In genomic region chr17:81365601-81366585, GRCh38 we compare ENCODE assay signal across 8 cellular contexts. TPM values are rescaled to one million over a fixed set of nuclear protein-coding genes. Genes with fewer than 3 reads are reported as not detected.
DNase-seq lines count a peak whose midpoint lies in the region; ATAC-seq, FAIRE-seq and TF ChIP-seq lines count a peak whose summit lies in the region.

No MANE protein-coding gene starts in this region.

- peaks cover 17% of the 10 kb centered on the region for H3K4me1 ChIP-seq in IMR-90 (ENCODE audit: control insufficient read depth, insufficient read depth, low read length)
- H3K4me1 ChIP-seq in heart left ventricle: peaks cover 0 to 20% (median 12%) of the 10 kb centered on the region in 12 donors
- peaks cover 3 to 5% of the 10 kb centered on the region in 2 donors for H3K4me1 ChIP-seq in small intestine (ENCODE audit: control insufficient read depth in 2 of 2, insufficient read depth in 1 of 2, low read depth in 1 of 2, low read length in 1 of 2)

- FAIRE-seq in small intestine (lab: Jason Lieb, UNC): no peak

- H3K4me3 Mint-ChIP-seq in activated B cell treated with CpG ODN at 0.5 μM for 24 hours: peak overlapping the region; percentile 51

- TF ChIP-seq CTCF in IMR-90 (conservative IDR thresholded peaks at IDR 0.05; ENCODE audit: low read depth, low read length) (no peak), activated B cell treated with CpG ODN at 0.5 μM for 24 hours (IDR thresholded peaks at IDR 0.05) (no peak), heart left ventricle (IDR thresholded peaks at IDR 0.05) (no peak)

- peak overlapping the region in 1 of 2 experiments; percentile 66; a peak in 1 of 4 replicates for H4K8ac ChIP-seq in IMR-90 (ENCODE audit: low read depth in 2 of 2, low read length in 2 of 2)

- peak overlapping the region; percentile 82 for H2AK9ac ChIP-seq in IMR-90 (replicated peaks; ENCODE audit: low read depth, low read length, poor library complexity)

- peaks cover 42% of the 10 kb centered on the region for H3K27me3 Mint-ChIP-seq in activated B cell treated with CpG ODN at 0.5 μM for 24 hours

- TF ChIP-seq POLR2A in IMR-90 (IDR thresholded peaks at IDR 0.05; ENCODE audit: low read depth, low read length) (0 out of 2 replicates have a peak, but pooled peaks have one; percentile 5), heart left ventricle (IDR thresholded peaks at IDR 0.05) (no peak)

- peaks cover 17% of the 10 kb centered on the region for H3K4me1 Mint-ChIP-seq in activated B cell treated with CpG ODN at 0.5 μM for 24 hours

- no peaks in the 10 kb centered on the region for H3K79me1 ChIP-seq in IMR-90 (ENCODE audit: low read depth in 1 of 2, low read length in 2 of 2)

- no peak overlapping the region for H3K14ac ChIP-seq in IMR-90 (replicated peaks; ENCODE audit: low read depth, low read length)

- no peak overlapping the region for H3K27ac Mint-ChIP-seq in activated B cell treated with CpG ODN at 0.5 μM for 24 hours

- H4K91ac ChIP-seq in IMR-90 (ENCODE audit: insufficient read depth, low read depth, low read length): 0 out of 2 replicates have a peak overlapping the region, but pooled peaks have one; percentile 5

- H3K27ac ChIP-seq in IMR-90 (ENCODE audit: insufficient read depth, low read length): peak overlapping the region; percentile 17
- peak overlapping the region in 1 of 12 donors; percentile 58 for H3K27ac ChIP-seq in heart left ventricle
- peak overlapping the region; percentile 93 for H3K27ac ChIP-seq in small intestine (ENCODE audit: low read depth in 1 of 2, low read length in 1 of 2)

- peak overlapping the region; percentile 7; the same call in 1 of the 2 replicates for H4K5ac ChIP-seq in IMR-90 (ENCODE audit: low read depth, low read length)

- H3K18ac ChIP-seq in IMR-90 (ENCODE audit: low read depth, low read length): no peak overlapping the region

- H3K4me2 ChIP-seq in IMR-90 (ENCODE audit: low read depth, low read length): peak overlapping the region; percentile 82

- no peak overlapping the region for H3K56ac ChIP-seq in IMR-90 (ENCODE audit: extremely low read depth, insufficient read depth, low read length)

- no peaks in the 10 kb centered on the region for H4K20me1 ChIP-seq in IMR-90 (ENCODE audit: insufficient read depth, low read length)

- CTCF ChIA-PET in IMR-90 (lab: Yijun Ruan, JAX) (no interaction called here), activated B cell treated with CpG ODN at 0.5 μM for 24 hours (lab: Charles Lee) (no interaction called here)

- H3K36me3 Mint-ChIP-seq in activated B cell treated with CpG ODN at 0.5 μM for 24 hours (ENCODE audit: low read depth): no peaks in the 10 kb centered on the region

- peak; percentile 94 for DNase-seq in A172 (ENCODE audit: low spot score)
- DNase-seq in IMR-90: peak; percentile 81
- no peak for DNase-seq in activated B cell treated with CpG ODN at 0.5 μM for 24 hours
- no peak for DNase-seq in heart left ventricle
- peak; percentile 92 for DNase-seq in small intestine
- no peak for DNase-seq in NK-92 (lab: John Stamatoyannopoulos, UW; ENCODE audit: unreplicated experiment)

- peak overlapping the region; percentile 33; the same call in 1 of the 2 replicates for H2BK120ac ChIP-seq in IMR-90 (ENCODE audit: low read depth, low read length)

- no peak overlapping the region for H2BK15ac ChIP-seq in IMR-90 (ENCODE audit: low read depth, low read length)

- H2BK5ac ChIP-seq in IMR-90 (ENCODE audit: low read depth, low read length, poor library complexity, severe bottlenecking): peak overlapping the region; percentile 18

- intact Hi-C loops in IMR-90 (cut with micrococcal nuclease): no loop called here
- intact Hi-C loops in activated B cell treated with CpG ODN at 0.5 μM for 24 hours (cut with micrococcal nuclease): no loop called here
- intact Hi-C loops in heart left ventricle (cut with DNase I): no loop called here

- no peak for TF ChIP-seq RAD21 in IMR-90 (IDR thresholded peaks at IDR 0.05; ENCODE audit: low read length)

- no peaks in the 10 kb centered on the region for H3K9me3 Mint-ChIP-seq in activated B cell treated with CpG ODN at 0.5 μM for 24 hours

- in situ Hi-C loops in IMR-90 (cut with MboI; ENCODE audit: low sequenced_read_pairs): no loop called here

- peak overlapping the region; percentile 42 for H3K4ac ChIP-seq in IMR-90 (ENCODE audit: low read depth, low read length)

- H3K27me3 ChIP-seq in IMR-90 (ENCODE audit: control insufficient read depth, insufficient read depth, low read length) (peaks cover 9% of the 10 kb centered on the region; the same call in 1 of the 2 replicates), heart left ventricle (peaks cover 0 to 15% (median 0%) of the 10 kb centered on the region in 9 donors), small intestine (ENCODE audit: control insufficient read depth in 2 of 2, insufficient read depth in 2 of 2, low read length in 2 of 2) (no peaks in the 10 kb centered on the region)

- no TSS peak for BruUV-seq in IMR-90 (replicated peaks; lab: Mats Ljungman, UMichigan)

- no peaks in the 10 kb centered on the region for H3K9me1 ChIP-seq in IMR-90 (ENCODE audit: insufficient read depth, low read length)

- H3K4me3 ChIP-seq in IMR-90 (ENCODE audit: insufficient read depth, low read depth, low read length) (no peak overlapping the region), heart left ventricle (peak overlapping the region in 8 of 12 donors; percentile 23 to 48 (median 34)), small intestine (ENCODE audit: low read depth in 1 of 2, low read length in 2 of 2) (peak overlapping the region in 1 of 2 donors; percentile 35)

- no peaks in the 10 kb centered on the region for H3K9me3 ChIP-seq in IMR-90 (ENCODE audit: control insufficient read depth, insufficient read depth, low read length)
- no peaks in the 10 kb centered on the region for H3K9me3 ChIP-seq in heart left ventricle
- H3K9me3 ChIP-seq in small intestine (ENCODE audit: control insufficient read depth, low read depth): no peaks in the 10 kb centered on the region

- peak overlapping the region; percentile 87 for H2AFZ ChIP-seq in IMR-90 (replicated peaks; ENCODE audit: low read length, poor library complexity)

- H3K9ac ChIP-seq in IMR-90 (ENCODE audit: low read depth, low read length): no peak overlapping the region

- dilution Hi-C loops in IMR-90 (cut with HindIII; ENCODE audit: low sequenced_read_pairs, unreplicated experiment): no loop called here

- ATAC-seq in IMR-90 (ENCODE audit: low read depth): peak; percentile 76
- ATAC-seq in activated B cell treated with CpG ODN at 0.5 μM for 24 hours (ENCODE audit: low read depth): peak; percentile 77
- ATAC-seq in heart left ventricle: peak in 3 of 4 donors; percentile 36 to 53 (median 48)
- no peak for ATAC-seq in GM18868 (IDR thresholded peaks at IDR 0.05; ENCODE audit: unreplicated experiment)
- ATAC-seq in HG02588 (IDR thresholded peaks at IDR 0.05; ENCODE audit: unreplicated experiment): no peak

- H2BK20ac ChIP-seq in IMR-90 (ENCODE audit: low read depth, low read length): peak overlapping the region; percentile 24; the same call in 1 of the 2 replicates

- no peak overlapping the region for H3K23ac ChIP-seq in IMR-90 (ENCODE audit: low read depth, low read length)

- no peaks in the 10 kb centered on the region for H3K36me3 ChIP-seq in IMR-90 (ENCODE audit: control insufficient read depth, insufficient read depth, low read length)
- no peaks in the 10 kb centered on the region for H3K36me3 ChIP-seq in heart left ventricle
- H3K36me3 ChIP-seq in small intestine (ENCODE audit: control insufficient read depth in 2 of 2, insufficient read depth in 2 of 2, low read length in 2 of 2): no peaks in the 10 kb centered on the region

- peak overlapping the region; percentile 25 for H2AK5ac ChIP-seq in IMR-90 (ENCODE audit: low read depth, low read length)

- POLR2A ChIA-PET in IMR-90 (lab: Charles Lee; ENCODE audit: unreplicated experiment) (no interaction called here), activated B cell treated with CpG ODN at 0.5 μM for 24 hours (lab: Charles Lee) (interaction anchor here (0.8 to 1.0 kb wide), 2 partner anchors 70 to 123 kb away, joined by 3 to 9 read pairs; partner anchors contain the start of gene SLC38A10)

- 13% methylated on average over 10 of the region's 30 CpGs; no CpG with 5 or more reads in 1 of the 2 experiments for WGBS in IMR-90 (ENCODE audit: extremely low coverage in 2 of 2, insufficient read length in 1 of 2), 2 experiments
- WGBS in heart left ventricle, 4 donors: 53 to 75% (median 62%) methylated on average over 21 to 30 of the region's 30 CpGs
- WGBS in small intestine, 3 donors: 16 to 33% (median 17%) methylated on average over 30 of the region's 30 CpGs

TF ChIP-seq in IMR-90, 13 proteins besides CTCF, POLR2A, EP300 and RAD21:
- TF ChIP-seq MXI1 (IDR thresholded peaks at IDR 0.05; ENCODE audit: borderline replicate concordance, low read depth, low read length) (no peak), BHLHE40 (IDR thresholded peaks at IDR 0.05; ENCODE audit: low read depth, low read length) (peak; percentile 59; the same call in 1 of the 2 replicates), MAZ (IDR thresholded peaks at IDR 0.05; ENCODE audit: borderline replicate concordance, low read depth, low read length) (peak; percentile 51; the same call in 1 of the 2 replicates)

RNA-seq across cellular contexts. Expression of gene BAHCC1, which starts 29.4 kb away (rescaled TPM):
- 0.95 and 2.0 TPM in 2 replicates for total RNA-seq in A172 (2014; rRNA removed; shearing (Covaris generic))
- total RNA-seq in IMR-90 (2012; rRNA removed) (0.36 and 0.83 TPM in 2 replicates), activated B cell treated with CpG ODN at 0.5 μM for 24 hours (0.13 and 0.42 TPM in 2 replicates), heart left ventricle (10 to 100 TPM in 3 of 9 donors, 1 to 10 TPM in 6; 6.0 to 19.6 (median 9.3) TPM)
- polyA plus RNA-seq in IMR-90 (2012; rRNA removed) (7.8 and 8.1 TPM in 2 replicates), heart left ventricle (1 to 10 TPM; 7.6 to 8.5 TPM), small intestine (10 to 100 TPM in 1 of 3 donors, 1 to 10 TPM in 2; 2.2 to 13.4 (median 6.3) TPM)
- 4.4 and 5.5 TPM in 2 replicates for polyA plus RNA-seq in IMR-90 (2012; cell fraction: cytosol; rRNA removed)
- 24.1 and 56.3 TPM in 2 replicates for polyA plus RNA-seq in IMR-90 (2012; cell fraction: nucleus; rRNA removed; ENCODE audit: low replicate concordance)

Comparison
In these comparisons a context has a peak if more than half of its experiments do, and no peak if none do; other contexts are left out.
1. DNase-seq: peak in A172 (single experiment), IMR-90 (single experiment) and small intestine (single experiment); none in activated B cell treated with CpG ODN at 0.5 μM for 24 hours (single experiment), heart left ventricle (0 of 5) and NK-92 (single experiment).
2. ATAC-seq: peak in IMR-90 (single experiment), activated B cell treated with CpG ODN at 0.5 μM for 24 hours (single experiment) and heart left ventricle (3 of 4); none in GM18868 (single experiment) and HG02588 (single experiment).